In the genomic region with DNA sequence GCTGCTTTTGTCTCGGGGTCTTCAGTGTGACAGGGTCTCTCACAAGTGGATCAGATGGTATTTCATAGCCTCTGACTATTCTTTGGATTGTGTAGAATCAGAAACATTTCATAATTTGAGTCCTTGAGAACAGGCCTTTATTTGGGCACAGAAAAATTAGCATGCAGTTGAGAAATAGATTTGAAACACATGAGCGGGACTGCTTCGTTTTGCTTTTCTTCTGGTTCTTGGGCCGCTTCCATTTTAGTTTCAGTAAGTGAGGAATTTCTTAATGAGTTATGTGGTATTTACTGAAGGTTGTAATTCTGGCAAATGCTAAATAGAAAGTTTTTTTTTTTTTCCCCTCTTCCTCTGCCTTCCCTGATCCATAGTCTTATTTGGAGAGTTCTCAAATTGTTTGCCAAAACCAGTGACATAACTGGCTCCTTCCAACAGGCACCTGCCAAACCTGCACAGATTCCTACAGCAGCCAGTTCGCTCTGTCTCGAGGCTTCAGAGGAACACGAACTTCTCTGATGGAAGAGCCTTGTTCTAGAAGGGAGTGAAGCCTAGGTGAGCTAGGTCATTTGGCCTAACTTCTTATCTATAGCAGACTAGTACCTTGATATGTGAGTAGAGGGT, we compare ENCODE assay signal across 18 cellular contexts.
DNase-seq lines count a peak whose midpoint lies in the region; ATAC-seq and TF ChIP-seq lines count a peak whose summit lies in the region.
"Had no signal": no experiment of that assay in that cellular context is flagged by ENCODE, and none has a peak within 500 bp of the region (broad histone marks: within the 10 kb centered on the region; RNA-seq: fewer than 3 reads in every experiment).

No MANE protein-coding gene starts in this region.

- H3K9me3 ChIP-seq in body of pancreas, result no peaks in the 10 kb centered on the region
- H3K9me3 ChIP-seq in lower lobe of right lung, result no peaks in the 10 kb centered on the region

- H3K9me3 Mint-ChIP-seq in activated naive CD4-positive, alpha-beta T cell treated with anti-CD3 and anti-CD28 coated beads, Interleukin-2, amount 50 U/mL, for 72 hours, result no peaks in the 10 kb centered on the region

- ATAC-seq in body of pancreas, result peak; percentile 38
- peak; percentile 61 to 82 for ATAC-seq in lower lobe of right lung
- ATAC-seq in sciatic nerve, result peak; percentile 39
- ATAC-seq in activated naive CD4-positive, alpha-beta T cell treated with anti-CD3 and anti-CD28 coated beads, Interleukin-2, amount 50 U/mL, for 72 hours, result no peak

- H3K27ac ChIP-seq in body of pancreas, result peak overlapping the region in 3 of 4 donors; percentile 25 to 52 (median 31)
- H3K27ac ChIP-seq in lower lobe of right lung, result no peak overlapping the region

- TF ChIP-seq CTCF in body of pancreas (IDR thresholded peaks at IDR 0.05), result no peak
- TF ChIP-seq CTCF in lower lobe of right lung (IDR thresholded peaks at IDR 0.05), result no peak

- DNase-seq in Ammon's horn (ENCODE audit: low spot score), result peak; percentile 9
- DNase-seq in body of pancreas, result no peak
- DNase-seq in lower lobe of right lung, result no peak
- DNase-seq in sciatic nerve (ENCODE audit: low spot score), result no peak
- no peak for DNase-seq in stimulated activated naive CD4-positive, alpha-beta T cell treated with Interleukin-2 at 50 U/mL for 16 hours (lab: John Stamatoyannopoulos, UW)
- DNase-seq in NCI-H2029 treated with DMSO at 0.1 percent for 48 hours (lab: John Stamatoyannopoulos, UW), result no peak
- no peak for DNase-seq in NCI-H510A treated with DMSO at 0.1 percent for 48 hours (lab: John Stamatoyannopoulos, UW)
- DNase-seq in activated naive CD4-positive, alpha-beta T cell treated with anti-CD3 and anti-CD28 coated beads, Interleukin-2, amount 50 U/mL, for 72 hours (ENCODE audit: low spot score in 2 of 2), result no peak
- DNase-seq: CD4-positive, CD25-positive, alpha-beta regulatory T cell; EL; HFFc6; MV-4-11; NCI-H1417; NCI-H187 treated with DMSO at 0.1 percent for 48 hours; NCI-H2171; NCI-H446; NCI-H774 had no signal

- H3K36me3 Mint-ChIP-seq in activated naive CD4-positive, alpha-beta T cell treated with anti-CD3 and anti-CD28 coated beads, Interleukin-2, amount 50 U/mL, for 72 hours, result no peaks in the 10 kb centered on the region
- H3K36me3 Mint-ChIP-seq: CD4-positive, CD25-positive, alpha-beta regulatory T cell had no signal

- no peak overlapping the region for H3K27ac Mint-ChIP-seq in activated naive CD4-positive, alpha-beta T cell treated with anti-CD3 and anti-CD28 coated beads, Interleukin-2, amount 50 U/mL, for 72 hours
- H3K27ac Mint-ChIP-seq: B cell; CD4-positive, CD25-positive, alpha-beta regulatory T cell; HFFc6 had no signal

- 54 to 59% methylated on average over 7 of the region's 7 CpGs for WGBS in body of pancreas, 2 donors

- no peaks in the 10 kb centered on the region for H3K36me3 ChIP-seq in body of pancreas (replicated peaks in 1 of 2; ENCODE audit: insufficient read depth in 1 of 2, low read depth in 2 of 2)
- no peaks in the 10 kb centered on the region for H3K36me3 ChIP-seq in lower lobe of right lung

- no peak overlapping the region for H3K4me3 ChIP-seq in body of pancreas
- H3K4me3 ChIP-seq in lower lobe of right lung, result no peak overlapping the region

- H3K27me3 ChIP-seq in body of pancreas, result no peaks in the 10 kb centered on the region
- H3K27me3 ChIP-seq in lower lobe of right lung (ENCODE audit: low read depth), result no peaks in the 10 kb centered on the region

- intact Hi-C loops in body of pancreas (cut with DNase I), result no loop called here
- intact Hi-C loops in lower lobe of right lung (cut with DNase I), result no loop called here
- intact Hi-C loops in sciatic nerve (cut with DNase I), result no loop called here

- no peak for TF ChIP-seq POLR2A in body of pancreas (IDR thresholded peaks at IDR 0.05)

- H3K4me1 ChIP-seq in body of pancreas, result no peaks in the 10 kb centered on the region
- H3K4me1 ChIP-seq in lower lobe of right lung, result no peaks in the 10 kb centered on the region

Comparison
In these comparisons a context has a peak if more than half of its experiments do, and no peak if none do; other contexts are left out.
1. ATAC-seq: peak in body of pancreas (single experiment), lower lobe of right lung (2 of 2) and sciatic nerve (single experiment); none in activated naive CD4-positive, alpha-beta T cell treated with anti-CD3 and anti-CD28 coated beads, Interleukin-2, amount 50 U/mL, for 72 hours (0 of 2).